Comparison of ENCODE assay signal across 19 cellular contexts in the genomic region with DNA sequence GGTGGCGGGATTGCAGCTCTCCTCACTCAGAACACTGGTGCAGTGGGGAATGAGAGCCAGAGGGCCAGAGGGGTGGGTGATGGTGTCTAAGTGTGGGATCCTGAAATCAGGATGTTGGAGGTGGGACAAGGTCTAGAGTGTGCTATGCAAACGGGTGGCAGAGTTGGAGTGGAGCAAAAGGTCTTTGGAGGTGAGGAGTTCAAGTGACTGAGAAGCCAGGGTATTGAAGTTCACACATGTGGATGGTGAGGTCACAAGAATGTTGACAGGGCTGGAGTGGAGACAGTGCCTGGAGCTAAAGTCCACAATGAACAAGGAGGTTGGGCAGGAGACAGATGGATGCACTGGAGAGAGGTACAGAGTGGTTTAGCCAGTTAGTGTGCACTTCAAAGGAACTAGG. TPM values are rescaled to one million over a fixed set of nuclear protein-coding genes. Genes with fewer than 3 reads are reported as not detected.
DNase-seq lines count a peak whose midpoint lies in the region; ATAC-seq lines count a peak whose summit lies in the region.
"Had no signal": no experiment of that assay in that cellular context is flagged by ENCODE, and none has a peak within 500 bp of the region (broad histone marks: within the 10 kb centered on the region; RNA-seq: fewer than 3 reads in every experiment).

No MANE protein-coding gene starts in this region.

- intact Hi-C loops in dendritic cell treated with granulocyte-macrophage colony-stimulating factor and Interleukin-4, amounts not matched to agents 40 ng/mL and 50 ng/mL, for 4 days (cut with micrococcal nuclease) = no loop called here
- intact Hi-C loops in sciatic nerve (cut with DNase I) = no loop called here

- H3K27ac Mint-ChIP-seq in dendritic cell treated with granulocyte-macrophage colony-stimulating factor and Interleukin-4, amounts not matched to agents 40 ng/mL and 50 ng/mL, for 4 days = peak overlapping the region; percentile 12
- H3K27ac Mint-ChIP-seq: activated CD4-positive, alpha-beta T cell treated with anti-CD3 and anti-CD28 coated beads for 36 hours had no signal

- H3K27me3 Mint-ChIP-seq in dendritic cell treated with granulocyte-macrophage colony-stimulating factor and Interleukin-4, amounts not matched to agents 40 ng/mL and 50 ng/mL, for 4 days = peaks cover 7% of the 10 kb centered on the region

- H3K4me1 Mint-ChIP-seq in dendritic cell treated with granulocyte-macrophage colony-stimulating factor and Interleukin-4, amounts not matched to agents 40 ng/mL and 50 ng/mL, for 4 days (ENCODE audit: low read depth) = peaks cover 36% of the 10 kb centered on the region

- no peaks in the 10 kb centered on the region for H3K9me3 Mint-ChIP-seq in dendritic cell treated with granulocyte-macrophage colony-stimulating factor and Interleukin-4, amounts not matched to agents 40 ng/mL and 50 ng/mL, for 4 days

- ATAC-seq in sciatic nerve = no peak
- ATAC-seq: activated CD4-positive, alpha-beta T cell treated with anti-CD3 and anti-CD28 coated beads for 36 hours; foreskin keratinocyte had no signal

- DNase-seq in EL = peak; percentile 32
- DNase-seq in M059J (ENCODE audit: low read depth) = peak; percentile 33
- peak; percentile 13 for DNase-seq in sciatic nerve (ENCODE audit: low spot score)
- DNase-seq in caudate nucleus (lab: John Stamatoyannopoulos, UW) = no peak
- DNase-seq in NCI-H187 (lab: John Stamatoyannopoulos, UW) = no peak
- DNase-seq in KG1 (lab: John Stamatoyannopoulos, UW) = no peak
- DNase-seq: activated CD4-positive, alpha-beta T cell treated with anti-CD3 and anti-CD28 coated beads for 36 hours; foreskin keratinocyte; HCEC 1CT; KBM-7; NCI-H2029 treated with DMSO at 0.1 percent for 48 hours; NCI-H524; retina; SHP77; stimulated activated naive CD4-positive, alpha-beta T cell treated with Interleukin-2 at 50 U/mL for 16 hours; T-helper 9 cell had no signal

- H3K36me3 Mint-ChIP-seq in dendritic cell treated with granulocyte-macrophage colony-stimulating factor and Interleukin-4, amounts not matched to agents 40 ng/mL and 50 ng/mL, for 4 days (ENCODE audit: low read depth) = no peaks in the 10 kb centered on the region

- H3K27ac ChIP-seq in caudate nucleus (ENCODE audit: low read depth, low read length) = no peak overlapping the region
- H3K27ac ChIP-seq: ascending aorta, foreskin keratinocyte, HL-60 had no signal

- no peak overlapping the region for H3K4me3 Mint-ChIP-seq in dendritic cell treated with granulocyte-macrophage colony-stimulating factor and Interleukin-4, amounts not matched to agents 40 ng/mL and 50 ng/mL, for 4 days
- H3K4me3 Mint-ChIP-seq: activated CD4-positive, alpha-beta T cell treated with anti-CD3 and anti-CD28 coated beads for 36 hours had no signal

RNA-seq across cellular contexts. Expression of gene MAP3K14, which starts 38.3 kb away (rescaled TPM):
- 5.3 and 10.1 TPM in 2 replicates for total RNA-seq in M059J (2014; rRNA removed; shearing (Covaris generic))
- 19.1 TPM for total RNA-seq in sciatic nerve

Comparison
In these comparisons a context has a peak if more than half of its experiments do, and no peak if none do; other contexts are left out.
1. DNase-seq: peak in EL (single experiment), M059J (single experiment) and sciatic nerve (single experiment); none in caudate nucleus (0 of 61), NCI-H187 (0 of 2) and KG1 (single experiment).